ENCODE assay signal across 35 cellular contexts in genomic region chr15:57419335-57419734, GRCh38. TPM values are rescaled to one million over a fixed set of nuclear protein-coding genes. Genes with fewer than 3 reads are reported as not detected.
"Had no signal": no experiment of that assay in that cellular context is flagged by ENCODE, and none has a peak within 500 bp of the region (broad histone marks: within the 10 kb centered on the region; RNA-seq: fewer than 3 reads in every experiment).

No MANE protein-coding gene starts in this region.

- ATAC-seq: activated CD4-positive, alpha-beta T cell treated with anti-CD3 and anti-CD28 coated beads for 36 hours; activated CD8-positive, alpha-beta memory T cell treated with anti-CD3 and anti-CD28 coated beads, Interleukin-2, amount 10 ng/mL, durations not matched to agents 7 days and 5 days; activated CD8-positive, alpha-beta T cell treated with anti-CD3 and anti-CD28 coated beads, Interleukin-2, amount 10 ng/mL, durations not matched to agents 7 days and 5 days; activated naive CD8-positive, alpha-beta T cell treated with anti-CD3 and anti-CD28 coated beads, Interleukin-2, amount 50 U/mL, for 24 hours; body of pancreas; foreskin keratinocyte; gastrocnemius medialis; heart left ventricle; T-helper 17 cell had no signal

- H3K27ac ChIP-seq: adrenal gland, body of pancreas, esophagus muscularis mucosa, foreskin keratinocyte, gastrocnemius medialis, heart left ventricle, WERI-Rb-1 had no signal

- H3K4me3 ChIP-seq: adrenal gland, body of pancreas, esophagus muscularis mucosa, gastrocnemius medialis, heart left ventricle had no signal

- H3K9me3 ChIP-seq: adrenal gland, body of pancreas, esophagus muscularis mucosa, gastrocnemius medialis, heart left ventricle had no signal

- H3K4me1 ChIP-seq: foreskin keratinocyte, gastrocnemius medialis had no signal

- H3K36me3 ChIP-seq: adrenal gland, esophagus muscularis mucosa, gastrocnemius medialis, heart left ventricle, WERI-Rb-1 had no signal

- DNase-seq: activated CD4-positive, alpha-beta memory T cell treated with anti-CD3 and anti-CD28 coated beads for 36 hours; activated CD4-positive, alpha-beta T cell treated with anti-CD3 and anti-CD28 coated beads for 36 hours; activated CD4-positive, alpha-beta T cell treated with anti-CD3 and anti-CD28 coated beads, Interleukin-2, amount 10 ng/mL, durations not matched to agents 24 days and 14 days; activated CD4-positive, CD25-positive, alpha-beta regulatory T cell; activated CD4-positive, CD25-positive, alpha-beta regulatory T cell treated with anti-CD3 and anti-CD28 coated beads, Interleukin-2, amount 50 U/mL, for 72 hours; activated CD8-positive, alpha-beta memory T cell treated with anti-CD3 and anti-CD28 coated beads, Interleukin-2, amount 10 ng/mL, durations not matched to agents 7 days and 5 days; activated CD8-positive, alpha-beta memory T cell treated with anti-CD3 and anti-CD28 coated beads, Interleukin-2, amount 50 U/mL, for 4 hours; activated CD8-positive, alpha-beta T cell treated with anti-CD3 and anti-CD28 coated beads, Interleukin-2, amount 10 ng/mL, durations not matched to agents 7 days and 5 days; activated effector memory CD4-positive, alpha-beta T cell treated with anti-CD3 and anti-CD28 coated beads, Interleukin-2, amount 50 U/mL, for 16 hours; activated naive CD4-positive, alpha-beta T cell treated with anti-CD3 and anti-CD28 coated beads for 36 hours; activated naive CD8-positive, alpha-beta T cell treated with anti-CD3 and anti-CD28 coated beads for 36 hours; activated naive CD8-positive, alpha-beta T cell treated with anti-CD3 and anti-CD28 coated beads, Interleukin-2, amount 50 U/mL, for 24 hours; activated T-cell treated with anti-CD3 and anti-CD28 coated beads, Interleukin-2, amount 50 U/mL, for 1 hour; activated T-cell treated with anti-CD3 and anti-CD28 coated beads, Interleukin-2, amount 50 U/mL, for 48 hours; adrenal gland; amygdala; aorta; body of pancreas; caudate nucleus; cortex of kidney; effector CD8-positive, alpha-beta T cell; erythroblast; foreskin keratinocyte; gastrocnemius medialis; glutamatergic neuron; heart left ventricle; T-helper 1 cell; T-helper 17 cell; T1000; WERI-Rb-1 had no signal

- H3K27me3 ChIP-seq: adrenal gland, body of pancreas, esophagus muscularis mucosa, foreskin keratinocyte, gastrocnemius medialis, heart left ventricle had no signal

- FAIRE-seq: colon had no signal

RNA-seq across cellular contexts. Expression of gene CGNL1, which starts 43.0 kb away (rescaled TPM):
- total RNA-seq: activated CD4-positive, alpha-beta memory T cell treated with anti-CD3 and anti-CD28 coated beads for 36 hours; activated CD4-positive, alpha-beta T cell treated with anti-CD3 and anti-CD28 coated beads for 36 hours; activated CD4-positive, alpha-beta T cell treated with anti-CD3 and anti-CD28 coated beads, Interleukin-2, amount 10 ng/mL, durations not matched to agents 24 days and 14 days; activated CD8-positive, alpha-beta memory T cell treated with anti-CD3 and anti-CD28 coated beads for 36 hours; activated CD8-positive, alpha-beta memory T cell treated with anti-CD3 and anti-CD28 coated beads, Interleukin-2, amount 10 ng/mL, durations not matched to agents 7 days and 5 days; activated CD8-positive, alpha-beta T cell treated with anti-CD3 and anti-CD28 coated beads, Interleukin-2, amount 10 ng/mL, durations not matched to agents 7 days and 5 days; activated naive CD4-positive, alpha-beta T cell treated with anti-CD3 and anti-CD28 coated beads for 36 hours; activated naive CD8-positive, alpha-beta T cell treated with anti-CD3 and anti-CD28 coated beads for 36 hours; activated T-helper 1 cell treated with anti-CD3 and anti-CD28 coated beads, Interleukin-12 subunit alpha, Interleukin-12 subunit beta, Interleukin-2, Interleukin-4 antibody, amounts not matched to agents 30 ng/mL and 10 ng/mL and 1 ng/mL, durations not matched to agents 14 hours and 24 hours and 36 hours; activated T-helper 2 cell treated with anti-CD3 and anti-CD28 coated beads, Interferon-gamma antibody, Interleukin-2, Interleukin-4, amounts not matched to agents 10 μg/mL and 5 μg/mL and 100 μg/mL, durations not matched to agents 14 hours and 24 hours and 36 hours; T-helper 17 cell had no signal
